ENCODE assay signal across 21 cellular contexts in the genomic region with DNA sequence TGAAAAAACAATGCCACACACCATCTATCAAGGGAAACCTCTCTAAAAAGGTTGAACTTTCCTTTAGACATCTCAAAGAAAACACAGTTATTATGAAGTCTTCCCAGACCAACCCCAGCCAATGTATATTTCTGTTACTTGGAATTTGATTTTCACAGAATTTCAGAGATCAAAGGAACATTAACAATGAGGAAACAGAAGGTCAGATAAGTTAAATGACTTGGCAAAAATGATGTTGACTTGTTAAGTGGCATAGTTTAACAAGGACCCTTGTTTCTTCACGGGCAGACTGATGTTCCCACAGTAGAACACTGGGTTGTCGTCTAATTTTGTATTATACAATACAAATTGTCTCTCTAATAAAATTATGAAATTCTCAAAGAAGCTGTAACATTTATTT.
"Had no signal": no experiment of that assay in that cellular context is flagged by ENCODE, and none has a peak within 500 bp of the region (broad histone marks: within the 10 kb centered on the region; RNA-seq: fewer than 3 reads in every experiment).

No MANE protein-coding gene starts in this region.

- ATAC-seq: foreskin keratinocyte; heart left ventricle; naive thymus-derived CD4-positive, alpha-beta T cell; WTC11 had no signal

- H3K9me3 ChIP-seq: esophagus muscularis mucosa, right atrium auricular region, suprapubic skin had no signal

- H3K36me3 ChIP-seq: brain microvascular endothelial cell, right atrium auricular region, suprapubic skin had no signal

- FAIRE-seq: astrocyte had no signal

- H3K27me3 ChIP-seq: brain microvascular endothelial cell, esophagus muscularis mucosa, foreskin keratinocyte, heart left ventricle, right atrium auricular region, spleen, suprapubic skin, tibial nerve had no signal

- H3K4me3 ChIP-seq: esophagus muscularis mucosa, heart left ventricle, right atrium auricular region, spleen, suprapubic skin, tibial nerve had no signal

- DNase-seq: activated CD4-positive, alpha-beta T cell treated with anti-CD3 and anti-CD28 coated beads for 1 hour; activated CD8-positive, alpha-beta memory T cell treated with anti-CD3 and anti-CD28 coated beads, Interleukin-2, amount 50 U/mL, for 4 hours; activated gamma-delta T cell; activated naive CD4-positive, alpha-beta T cell treated with anti-CD3 and anti-CD28 coated beads, Interleukin-2, amount 10 ng/mL, durations not matched to agents 7 days and 5 days; activated naive CD8-positive, alpha-beta T cell treated with anti-CD3 and anti-CD28 coated beads, Interleukin-2, amount 10 ng/mL, durations not matched to agents 7 days and 5 days; activated T-cell treated with anti-CD3 and anti-CD28 coated beads, Interleukin-2, amount 50 U/mL, for 1 hour; brain microvascular endothelial cell; cortex of kidney; foreskin keratinocyte; heart left ventricle; midbrain; naive thymus-derived CD4-positive, alpha-beta T cell; spleen; stimulated activated naive CD4-positive, alpha-beta T cell; T-helper 9 cell had no signal

- H3K27ac ChIP-seq: brain microvascular endothelial cell, esophagus muscularis mucosa, foreskin keratinocyte, heart left ventricle, right atrium auricular region, spleen, suprapubic skin, tibial nerve had no signal

- H3K4me1 ChIP-seq: esophagus muscularis mucosa, foreskin keratinocyte, heart left ventricle, right atrium auricular region, spleen, suprapubic skin, tibial nerve had no signal
